ENCODE assay signal across 23 cellular contexts in genomic region chr5:162654661-162655406, GRCh38.
"Had no signal": no experiment of that assay in that cellular context is flagged by ENCODE, and none has a peak within 500 bp of the region (broad histone marks: within the 10 kb centered on the region; RNA-seq: fewer than 3 reads in every experiment).

No MANE protein-coding gene starts in this region.

- H3K4me2 ChIP-seq: hepatocyte had no signal

- H3K9me3 ChIP-seq: right lobe of liver, uterus had no signal

- H3K4me3 ChIP-seq: cardiac muscle cell, hepatocyte, left ventricle myocardium inferior, right lobe of liver, stomach, suprapubic skin, transverse colon, uterus had no signal

- H3K27me3 ChIP-seq: cardiac muscle cell, foreskin keratinocyte, hepatocyte, right lobe of liver, stomach, suprapubic skin, transverse colon, uterus had no signal

- H3K4me1 ChIP-seq: foreskin keratinocyte, left ventricle myocardium inferior, parathyroid adenoma, right lobe of liver, stomach, suprapubic skin, transverse colon, uterus had no signal

- H3K79me2 ChIP-seq: hepatocyte, parathyroid adenoma had no signal

- DNase-seq: activated CD4-positive, alpha-beta T cell treated with anti-CD3 and anti-CD28 coated beads for 4 hours; activated CD4-positive, alpha-beta T cell treated with anti-CD3 and anti-CD28 coated beads, Interleukin-2, amount 50 U/mL, for 48 hours; activated CD4-positive, CD25-positive, alpha-beta regulatory T cell; activated effector memory CD4-positive, alpha-beta T cell treated with Interleukin-2 at 50 U/mL for 16 hours; activated naive CD4-positive, alpha-beta T cell treated with anti-CD3 and anti-CD28 coated beads, Interleukin-2, amount 10 ng/mL, durations not matched to agents 7 days and 5 days; activated T-cell treated with anti-CD3 and anti-CD28 coated beads, Interleukin-2, amount 50 U/mL, for 48 hours; amygdala; foreskin keratinocyte; immature natural killer cell; left ventricle myocardium inferior; mammary epithelial cell; right lobe of liver; small intestine; stimulated activated CD4-positive, alpha-beta T cell treated with anti-CD3 and anti-CD28 coated beads, Interleukin-15, amount 100 ng/mL, for 24 hours; stomach; T-helper 17 cell; transverse colon; uterus had no signal

- H3K27ac ChIP-seq: cardiac muscle cell, foreskin keratinocyte, hepatocyte, left ventricle myocardium inferior, parathyroid adenoma, right lobe of liver, stomach, suprapubic skin, transverse colon, uterus had no signal

- FAIRE-seq: small intestine had no signal

- H2AFZ ChIP-seq: hepatocyte, parathyroid adenoma had no signal

- H3K9ac ChIP-seq: parathyroid adenoma had no signal

- ATAC-seq: foreskin keratinocyte; stimulated activated memory B cell treated with anti-CD40 and anti-IgM and Interleukin-4, amounts not matched to agents 10 μg/mL and 1 μg/mL and 100 μg/mL, for 72 hours; T-helper 17 cell had no signal

- H3K36me3 ChIP-seq: cardiac muscle cell, left ventricle myocardium inferior, right lobe of liver, stomach, suprapubic skin, transverse colon, uterus had no signal
